Comparison of ENCODE assay signal across 1 cellular context in the genomic region with DNA sequence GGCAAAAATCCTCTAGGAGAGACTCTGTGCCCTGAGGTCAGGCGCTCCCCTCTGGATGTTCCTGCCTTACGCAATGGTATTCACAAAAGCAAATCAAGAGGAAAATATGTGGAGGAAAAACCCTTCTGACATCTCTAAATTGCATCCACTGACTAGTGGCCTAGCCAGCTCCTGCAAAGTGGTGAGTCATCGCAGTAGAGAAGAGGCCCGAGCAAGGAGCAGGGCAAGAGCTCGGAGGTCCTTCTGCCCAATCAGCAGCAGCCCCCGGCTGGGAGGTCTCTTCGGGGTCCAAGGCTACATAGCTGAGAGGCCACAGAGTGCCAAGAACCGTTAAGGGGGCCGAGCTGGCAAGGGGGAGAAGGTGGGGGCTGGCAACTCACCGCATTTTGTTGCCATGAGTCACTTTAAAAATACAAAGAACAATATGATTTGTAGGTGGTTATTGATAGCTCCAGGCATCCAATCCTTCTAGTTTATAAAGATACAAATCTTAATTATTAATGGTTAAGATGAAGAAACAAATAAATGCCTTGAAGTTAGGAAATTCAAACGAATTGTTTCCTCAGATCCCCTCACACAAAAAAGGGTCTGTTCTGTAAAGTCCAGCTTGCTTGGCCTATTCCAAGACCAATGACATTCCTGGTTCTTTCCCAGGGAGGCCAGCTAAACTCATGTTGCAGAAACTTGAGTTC.
A peak's percentile ranks its signal among the peaks of the same experiment; 100 is the strongest.
TF ChIP-seq lines count a peak whose summit lies in the region.

No MANE protein-coding gene starts in this region.

TF ChIP-seq in HepG2, 621 proteins besides CTCF, POLR2A, EP300 and RAD21 (continued from another document and continues in another):
- TF ChIP-seq, protein P1, sequence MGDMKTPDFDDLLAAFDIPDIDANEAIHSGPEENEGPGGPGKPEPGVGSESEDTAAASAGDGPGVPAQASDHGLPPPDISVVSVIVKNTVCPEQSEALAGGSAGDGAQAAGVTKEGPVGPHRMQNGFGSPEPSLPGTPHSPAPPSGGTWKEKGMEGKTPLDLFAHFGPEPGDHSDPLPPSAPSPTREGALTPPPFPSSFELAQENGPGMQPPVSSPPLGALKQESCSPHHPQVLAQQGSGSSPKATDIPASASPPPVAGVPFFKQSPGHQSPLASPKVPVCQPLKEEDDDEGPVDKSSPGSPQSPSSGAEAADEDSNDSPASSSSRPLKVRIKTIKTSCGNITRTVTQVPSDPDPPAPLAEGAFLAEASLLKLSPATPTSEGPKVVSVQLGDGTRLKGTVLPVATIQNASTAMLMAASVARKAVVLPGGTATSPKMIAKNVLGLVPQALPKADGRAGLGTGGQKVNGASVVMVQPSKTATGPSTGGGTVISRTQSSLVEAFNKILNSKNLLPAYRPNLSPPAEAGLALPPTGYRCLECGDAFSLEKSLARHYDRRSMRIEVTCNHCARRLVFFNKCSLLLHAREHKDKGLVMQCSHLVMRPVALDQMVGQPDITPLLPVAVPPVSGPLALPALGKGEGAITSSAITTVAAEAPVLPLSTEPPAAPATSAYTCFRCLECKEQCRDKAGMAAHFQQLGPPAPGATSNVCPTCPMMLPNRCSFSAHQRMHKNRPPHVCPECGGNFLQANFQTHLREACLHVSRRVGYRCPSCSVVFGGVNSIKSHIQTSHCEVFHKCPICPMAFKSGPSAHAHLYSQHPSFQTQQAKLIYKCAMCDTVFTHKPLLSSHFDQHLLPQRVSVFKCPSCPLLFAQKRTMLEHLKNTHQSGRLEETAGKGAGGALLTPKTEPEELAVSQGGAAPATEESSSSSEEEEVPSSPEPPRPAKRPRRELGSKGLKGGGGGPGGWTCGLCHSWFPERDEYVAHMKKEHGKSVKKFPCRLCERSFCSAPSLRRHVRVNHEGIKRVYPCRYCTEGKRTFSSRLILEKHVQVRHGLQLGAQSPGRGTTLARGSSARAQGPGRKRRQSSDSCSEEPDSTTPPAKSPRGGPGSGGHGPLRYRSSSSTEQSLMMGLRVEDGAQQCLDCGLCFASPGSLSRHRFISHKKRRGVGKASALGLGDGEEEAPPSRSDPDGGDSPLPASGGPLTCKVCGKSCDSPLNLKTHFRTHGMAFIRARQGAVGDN (CRISPR knock-in tag; IDR thresholded peaks at IDR 0.05): peak; percentile 91
- TF ChIP-seq, protein P2, sequence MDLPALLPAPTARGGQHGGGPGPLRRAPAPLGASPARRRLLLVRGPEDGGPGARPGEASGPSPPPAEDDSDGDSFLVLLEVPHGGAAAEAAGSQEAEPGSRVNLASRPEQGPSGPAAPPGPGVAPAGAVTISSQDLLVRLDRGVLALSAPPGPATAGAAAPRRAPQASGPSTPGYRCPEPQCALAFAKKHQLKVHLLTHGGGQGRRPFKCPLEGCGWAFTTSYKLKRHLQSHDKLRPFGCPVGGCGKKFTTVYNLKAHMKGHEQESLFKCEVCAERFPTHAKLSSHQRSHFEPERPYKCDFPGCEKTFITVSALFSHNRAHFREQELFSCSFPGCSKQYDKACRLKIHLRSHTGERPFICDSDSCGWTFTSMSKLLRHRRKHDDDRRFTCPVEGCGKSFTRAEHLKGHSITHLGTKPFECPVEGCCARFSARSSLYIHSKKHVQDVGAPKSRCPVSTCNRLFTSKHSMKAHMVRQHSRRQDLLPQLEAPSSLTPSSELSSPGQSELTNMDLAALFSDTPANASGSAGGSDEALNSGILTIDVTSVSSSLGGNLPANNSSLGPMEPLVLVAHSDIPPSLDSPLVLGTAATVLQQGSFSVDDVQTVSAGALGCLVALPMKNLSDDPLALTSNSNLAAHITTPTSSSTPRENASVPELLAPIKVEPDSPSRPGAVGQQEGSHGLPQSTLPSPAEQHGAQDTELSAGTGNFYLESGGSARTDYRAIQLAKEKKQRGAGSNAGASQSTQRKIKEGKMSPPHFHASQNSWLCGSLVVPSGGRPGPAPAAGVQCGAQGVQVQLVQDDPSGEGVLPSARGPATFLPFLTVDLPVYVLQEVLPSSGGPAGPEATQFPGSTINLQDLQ (CRISPR knock-in tag; IDR thresholded peaks at IDR 0.05): no peak
- TF ChIP-seq ETV5 (CRISPR knock-in tag; IDR thresholded peaks at IDR 0.05; ENCODE audit: borderline replicate concordance) (peak; percentile 34; the same call in 1 of the 2 replicates), ZNF383 (CRISPR knock-in tag; IDR thresholded peaks at IDR 0.05; ENCODE audit: borderline replicate concordance) (no peak), ZNF292 (CRISPR knock-in tag; IDR thresholded peaks at IDR 0.05; ENCODE audit: borderline replicate concordance, low read depth) (peak; percentile 56; the same call in 1 of the 2 replicates), SMARCE1 (IDR thresholded peaks at IDR 0.05; ENCODE audit: borderline replicate concordance) (no peak), PLRG1 (conservative IDR thresholded peaks at IDR 0.05) (no peak), MIER2 (CRISPR knock-in tag; IDR thresholded peaks at IDR 0.05) (no peak), CEBPG (CRISPR knock-in tag; IDR thresholded peaks at IDR 0.05) (peak; percentile 92), ZNF484 (CRISPR knock-in tag; IDR thresholded peaks at IDR 0.05; ENCODE audit: borderline replicate concordance, low read depth) (no peak), NR3C1 (CRISPR knock-in tag; IDR thresholded peaks at IDR 0.05) (no peak), MATR3 (CRISPR knock-in tag; IDR thresholded peaks at IDR 0.05) (no peak), PCBP1 (IDR thresholded peaks at IDR 0.05; ENCODE audit: borderline replicate concordance, low read depth, low read length) (no peak), ZNF33B (CRISPR knock-in tag; IDR thresholded peaks at IDR 0.05) (no peak), TCF7L2 (IDR thresholded peaks at IDR 0.05; ENCODE audit: low read depth, low read length) (no peak), MIXL1 (CRISPR knock-in tag; IDR thresholded peaks at IDR 0.05) (peak; percentile 25; the same call in 1 of the 2 replicates), KDM2A (CRISPR knock-in tag; IDR thresholded peaks at IDR 0.05; ENCODE audit: borderline replicate concordance, low read depth) (no peak), ZNF326 (CRISPR knock-in tag; IDR thresholded peaks at IDR 0.05; ENCODE audit: borderline replicate concordance) (no peak), ARNT (IDR thresholded peaks at IDR 0.05) (no peak), ZNF788 (CRISPR knock-in tag; IDR thresholded peaks at IDR 0.05; ENCODE audit: borderline replicate concordance) (0 out of 2 replicates have a peak, but pooled peaks have one; percentile 20)
- TF ChIP-seq, protein P3, sequence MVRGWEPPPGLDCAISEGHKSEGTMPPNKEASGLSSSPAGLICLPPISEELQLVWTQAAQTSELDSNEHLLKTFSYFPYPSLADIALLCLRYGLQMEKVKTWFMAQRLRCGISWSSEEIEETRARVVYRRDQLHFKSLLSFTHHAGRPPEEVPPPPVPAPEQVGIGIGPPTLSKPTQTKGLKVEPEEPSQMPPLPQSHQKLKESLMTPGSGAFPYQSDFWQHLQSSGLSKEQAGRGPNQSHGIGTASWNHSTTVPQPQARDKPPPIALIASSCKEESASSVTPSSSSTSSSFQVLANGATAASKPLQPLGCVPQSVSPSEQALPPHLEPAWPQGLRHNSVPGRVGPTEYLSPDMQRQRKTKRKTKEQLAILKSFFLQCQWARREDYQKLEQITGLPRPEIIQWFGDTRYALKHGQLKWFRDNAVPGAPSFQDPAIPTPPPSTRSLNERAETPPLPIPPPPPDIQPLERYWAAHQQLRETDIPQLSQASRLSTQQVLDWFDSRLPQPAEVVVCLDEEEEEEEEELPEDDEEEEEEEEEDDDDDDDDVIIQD (CRISPR knock-in tag; IDR thresholded peaks at IDR 0.05; ENCODE audit: low read depth): peak; percentile 81; the same call in 1 of the 2 replicates
- TF ChIP-seq, protein P4, sequence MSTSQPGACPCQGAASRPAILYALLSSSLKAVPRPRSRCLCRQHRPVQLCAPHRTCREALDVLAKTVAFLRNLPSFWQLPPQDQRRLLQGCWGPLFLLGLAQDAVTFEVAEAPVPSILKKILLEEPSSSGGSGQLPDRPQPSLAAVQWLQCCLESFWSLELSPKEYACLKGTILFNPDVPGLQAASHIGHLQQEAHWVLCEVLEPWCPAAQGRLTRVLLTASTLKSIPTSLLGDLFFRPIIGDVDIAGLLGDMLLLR (CRISPR knock-in tag; IDR thresholded peaks at IDR 0.05): no peak
- TF ChIP-seq, protein P5, sequence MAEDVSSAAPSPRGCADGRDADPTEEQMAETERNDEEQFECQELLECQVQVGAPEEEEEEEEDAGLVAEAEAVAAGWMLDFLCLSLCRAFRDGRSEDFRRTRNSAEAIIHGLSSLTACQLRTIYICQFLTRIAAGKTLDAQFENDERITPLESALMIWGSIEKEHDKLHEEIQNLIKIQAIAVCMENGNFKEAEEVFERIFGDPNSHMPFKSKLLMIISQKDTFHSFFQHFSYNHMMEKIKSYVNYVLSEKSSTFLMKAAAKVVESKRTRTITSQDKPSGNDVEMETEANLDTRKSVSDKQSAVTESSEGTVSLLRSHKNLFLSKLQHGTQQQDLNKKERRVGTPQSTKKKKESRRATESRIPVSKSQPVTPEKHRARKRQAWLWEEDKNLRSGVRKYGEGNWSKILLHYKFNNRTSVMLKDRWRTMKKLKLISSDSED (CRISPR knock-in tag; IDR thresholded peaks at IDR 0.05): no peak
- TF ChIP-seq, protein P6, sequence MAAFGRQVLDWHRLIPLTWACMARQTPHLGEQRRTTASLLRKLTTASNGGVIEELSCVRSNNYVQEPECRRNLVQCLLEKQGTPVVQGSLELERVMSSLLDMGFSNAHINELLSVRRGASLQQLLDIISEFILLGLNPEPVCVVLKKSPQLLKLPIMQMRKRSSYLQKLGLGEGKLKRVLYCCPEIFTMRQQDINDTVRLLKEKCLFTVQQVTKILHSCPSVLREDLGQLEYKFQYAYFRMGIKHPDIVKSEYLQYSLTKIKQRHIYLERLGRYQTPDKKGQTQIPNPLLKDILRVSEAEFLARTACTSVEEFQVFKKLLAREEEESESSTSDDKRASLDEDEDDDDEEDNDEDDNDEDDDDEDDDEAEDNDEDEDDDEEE (CRISPR knock-in tag; IDR thresholded peaks at IDR 0.05): no peak
- TF ChIP-seq, protein P7, sequence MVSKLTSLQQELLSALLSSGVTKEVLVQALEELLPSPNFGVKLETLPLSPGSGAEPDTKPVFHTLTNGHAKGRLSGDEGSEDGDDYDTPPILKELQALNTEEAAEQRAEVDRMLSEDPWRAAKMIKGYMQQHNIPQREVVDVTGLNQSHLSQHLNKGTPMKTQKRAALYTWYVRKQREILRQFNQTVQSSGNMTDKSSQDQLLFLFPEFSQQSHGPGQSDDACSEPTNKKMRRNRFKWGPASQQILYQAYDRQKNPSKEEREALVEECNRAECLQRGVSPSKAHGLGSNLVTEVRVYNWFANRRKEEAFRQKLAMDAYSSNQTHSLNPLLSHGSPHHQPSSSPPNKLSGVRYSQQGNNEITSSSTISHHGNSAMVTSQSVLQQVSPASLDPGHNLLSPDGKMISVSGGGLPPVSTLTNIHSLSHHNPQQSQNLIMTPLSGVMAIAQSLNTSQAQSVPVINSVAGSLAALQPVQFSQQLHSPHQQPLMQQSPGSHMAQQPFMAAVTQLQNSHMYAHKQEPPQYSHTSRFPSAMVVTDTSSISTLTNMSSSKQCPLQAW (CRISPR knock-in tag; IDR thresholded peaks at IDR 0.05): peak; percentile 42; the same call in 1 of the 2 replicates
- TF ChIP-seq, protein P8, sequence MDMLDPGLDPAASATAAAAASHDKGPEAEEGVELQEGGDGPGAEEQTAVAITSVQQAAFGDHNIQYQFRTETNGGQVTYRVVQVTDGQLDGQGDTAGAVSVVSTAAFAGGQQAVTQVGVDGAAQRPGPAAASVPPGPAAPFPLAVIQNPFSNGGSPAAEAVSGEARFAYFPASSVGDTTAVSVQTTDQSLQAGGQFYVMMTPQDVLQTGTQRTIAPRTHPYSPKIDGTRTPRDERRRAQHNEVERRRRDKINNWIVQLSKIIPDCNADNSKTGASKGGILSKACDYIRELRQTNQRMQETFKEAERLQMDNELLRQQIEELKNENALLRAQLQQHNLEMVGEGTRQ (IDR thresholded peaks at IDR 0.05; ENCODE audit: low read depth, low read length): no peak
- TF ChIP-seq, protein P8 (CRISPR knock-in tag; IDR thresholded peaks at IDR 0.05; ENCODE audit: borderline replicate concordance): no peak
- TF ChIP-seq, protein P9, sequence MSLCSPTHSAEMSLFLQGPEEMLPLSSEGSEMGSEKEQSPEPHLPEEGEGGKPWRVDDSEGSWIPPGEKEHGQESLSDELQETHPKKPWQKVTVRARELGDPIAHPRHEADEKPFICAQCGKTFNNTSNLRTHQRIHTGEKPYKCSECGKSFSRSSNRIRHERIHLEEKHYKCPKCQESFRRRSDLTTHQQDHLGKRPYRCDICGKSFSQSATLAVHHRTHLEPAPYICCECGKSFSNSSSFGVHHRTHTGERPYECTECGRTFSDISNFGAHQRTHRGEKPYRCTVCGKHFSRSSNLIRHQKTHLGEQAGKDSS (CRISPR knock-in tag; IDR thresholded peaks at IDR 0.05; ENCODE audit: borderline replicate concordance, low read depth): peak; percentile 84; the same call in 1 of the 2 replicates
- TF ChIP-seq, protein P10, sequence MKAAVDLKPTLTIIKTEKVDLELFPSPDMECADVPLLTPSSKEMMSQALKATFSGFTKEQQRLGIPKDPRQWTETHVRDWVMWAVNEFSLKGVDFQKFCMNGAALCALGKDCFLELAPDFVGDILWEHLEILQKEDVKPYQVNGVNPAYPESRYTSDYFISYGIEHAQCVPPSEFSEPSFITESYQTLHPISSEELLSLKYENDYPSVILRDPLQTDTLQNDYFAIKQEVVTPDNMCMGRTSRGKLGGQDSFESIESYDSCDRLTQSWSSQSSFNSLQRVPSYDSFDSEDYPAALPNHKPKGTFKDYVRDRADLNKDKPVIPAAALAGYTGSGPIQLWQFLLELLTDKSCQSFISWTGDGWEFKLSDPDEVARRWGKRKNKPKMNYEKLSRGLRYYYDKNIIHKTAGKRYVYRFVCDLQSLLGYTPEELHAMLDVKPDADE (CRISPR knock-in tag; IDR thresholded peaks at IDR 0.05): no peak
- TF ChIP-seq, protein P11, sequence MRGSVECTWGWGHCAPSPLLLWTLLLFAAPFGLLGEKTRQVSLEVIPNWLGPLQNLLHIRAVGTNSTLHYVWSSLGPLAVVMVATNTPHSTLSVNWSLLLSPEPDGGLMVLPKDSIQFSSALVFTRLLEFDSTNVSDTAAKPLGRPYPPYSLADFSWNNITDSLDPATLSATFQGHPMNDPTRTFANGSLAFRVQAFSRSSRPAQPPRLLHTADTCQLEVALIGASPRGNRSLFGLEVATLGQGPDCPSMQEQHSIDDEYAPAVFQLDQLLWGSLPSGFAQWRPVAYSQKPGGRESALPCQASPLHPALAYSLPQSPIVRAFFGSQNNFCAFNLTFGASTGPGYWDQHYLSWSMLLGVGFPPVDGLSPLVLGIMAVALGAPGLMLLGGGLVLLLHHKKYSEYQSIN (CRISPR knock-in tag; IDR thresholded peaks at IDR 0.05; ENCODE audit: borderline replicate concordance): no peak
- TF ChIP-seq, protein P12, sequence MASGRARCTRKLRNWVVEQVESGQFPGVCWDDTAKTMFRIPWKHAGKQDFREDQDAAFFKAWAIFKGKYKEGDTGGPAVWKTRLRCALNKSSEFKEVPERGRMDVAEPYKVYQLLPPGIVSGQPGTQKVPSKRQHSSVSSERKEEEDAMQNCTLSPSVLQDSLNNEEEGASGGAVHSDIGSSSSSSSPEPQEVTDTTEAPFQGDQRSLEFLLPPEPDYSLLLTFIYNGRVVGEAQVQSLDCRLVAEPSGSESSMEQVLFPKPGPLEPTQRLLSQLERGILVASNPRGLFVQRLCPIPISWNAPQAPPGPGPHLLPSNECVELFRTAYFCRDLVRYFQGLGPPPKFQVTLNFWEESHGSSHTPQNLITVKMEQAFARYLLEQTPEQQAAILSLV (CRISPR knock-in tag; IDR thresholded peaks at IDR 0.05; ENCODE audit: borderline replicate concordance): no peak
